Comparison of ENCODE assay signal across 18 cellular contexts in genomic region chr6:26296857-26297648, GRCh38.
A peak's percentile ranks its signal among the peaks of the same experiment; 100 is the strongest.
DNase-seq lines count a peak whose midpoint lies in the region; ATAC-seq, FAIRE-seq and TF ChIP-seq lines count a peak whose summit lies in the region.
"Had no signal": no experiment of that assay in that cellular context is flagged by ENCODE, and none has a peak within 500 bp of the region (broad histone marks: within the 10 kb centered on the region; RNA-seq: fewer than 3 reads in every experiment).

No MANE protein-coding gene starts in this region.

- in situ Hi-C loops in GM12878 (cut with MboI) = no loop called here

- peaks cover 6% of the 10 kb centered on the region for H3K36me3 Mint-ChIP-seq in Calu3 (ENCODE audit: insufficient read depth, unreplicated experiment)
- no peaks in the 10 kb centered on the region for H3K36me3 Mint-ChIP-seq in activated T-cell treated with anti-CD3 and anti-CD28 coated beads, Interleukin-2, amount 50 U/mL, for 4 hours (ENCODE audit: insufficient read depth)
- H3K36me3 Mint-ChIP-seq: activated naive CD8-positive, alpha-beta T cell treated with anti-CD3 and anti-CD28 coated beads, Interleukin-2, amount 10 ng/mL, durations not matched to agents 7 days and 5 days had no signal

- CTCF ChIA-PET in Calu3 (lab: Charles Lee) (interaction anchor here (0.5 to 2.7 kb wide), 6 partner anchors 11 to 850 kb away, joined by 3 to 13 read pairs (median 4); a partner anchor contains a TSS), GM12878 (lab: Yijun Ruan, JAX) (interaction anchor here (1.8 kb wide), 1 partner anchor 39 kb away, joined by 6 read pairs; no protein-coding TSS in a partner anchor)

- DNase-seq in Calu3 (no peak), NCI-H226 (peak; percentile 9), GM12878 (ENCODE audit: low read depth, low spot score) (no peak), kidney tubule cell (ENCODE audit: low spot score) (peak; percentile 85), NCI-H187 treated with DMSO at 0.1 percent for 48 hours (lab: John Stamatoyannopoulos, UW) (no peak), iPS-NIHi11 (ENCODE audit: low spot score) (no peak)
- DNase-seq in activated T-cell treated with anti-CD3 and anti-CD28 coated beads, Interleukin-2, amount 50 U/mL, for 4 hours = no peak
- DNase-seq: activated naive CD8-positive, alpha-beta T cell treated with anti-CD3 and anti-CD28 coated beads, Interleukin-2, amount 10 ng/mL, durations not matched to agents 7 days and 5 days; colonic mucosa; GDM1; H7; kidney; NCI-H1105 treated with DMSO at 0.1 percent for 48 hours; NCI-H510A treated with DMSO at 0.1 percent for 48 hours; T-helper 9 cell had no signal

- TF ChIP-seq POLR2A in GM12878 (IDR thresholded peaks at IDR 0.05; ENCODE audit: low read depth, low read length) = no peak

- H3K4me2 ChIP-seq in GM12878 (ENCODE audit: control insufficient read depth, insufficient read depth) = no peak overlapping the region

- no peak overlapping the region for H3K9ac ChIP-seq in GM12878 (ENCODE audit: control insufficient read depth, insufficient read depth, low read length)

- TF ChIP-seq CTCF in Calu3 (IDR thresholded peaks at IDR 0.05; ENCODE audit: unreplicated experiment) (no peak), GM12878 (IDR thresholded peaks at IDR 0.05 in 2 of 3, conservative IDR thresholded peaks at IDR 0.05 in 1 of 3; ENCODE audit: control insufficient read depth in 2 of 3, extremely low read depth in 1 of 3, insufficient read depth in 1 of 3, low read depth in 3 of 3, low read length in 3 of 3) (no peak)

- no peaks in the 10 kb centered on the region for H3K79me2 ChIP-seq in GM12878 (ENCODE audit: control insufficient read depth, insufficient read depth, low read length)

- H3K27me3 Mint-ChIP-seq in Calu3 (ENCODE audit: unreplicated experiment) = no peaks in the 10 kb centered on the region
- H3K27me3 Mint-ChIP-seq in activated T-cell treated with anti-CD3 and anti-CD28 coated beads, Interleukin-2, amount 50 U/mL, for 4 hours (ENCODE audit: low read depth) = no peaks in the 10 kb centered on the region
- H3K27me3 Mint-ChIP-seq: activated naive CD8-positive, alpha-beta T cell treated with anti-CD3 and anti-CD28 coated beads, Interleukin-2, amount 10 ng/mL, durations not matched to agents 7 days and 5 days had no signal

- no peak for TF ChIP-seq EP300 in GM12878 (IDR thresholded peaks at IDR 0.05; ENCODE audit: borderline replicate concordance in 1 of 2, control insufficient read depth in 1 of 2, low read depth in 2 of 2, low read length in 2 of 2)

- BruUV-seq in Calu3 (replicated peaks; lab: Mats Ljungman, UMichigan) (no TSS peak), GM12878 (replicated peaks; lab: Mats Ljungman, UMichigan) (no TSS peak)

- no peak for FAIRE-seq in GM12878 (lab: Jason Lieb, UNC)
- FAIRE-seq: GM18507, kidney had no signal

- ATAC-seq in GM12878 = peak; percentile 23; the same call in 1 of the 3 replicates
- ATAC-seq in activated T-cell treated with anti-CD3 and anti-CD28 coated beads, Interleukin-2, amount 50 U/mL, for 4 hours = no peak
- ATAC-seq in HG02678 (IDR thresholded peaks at IDR 0.05; ENCODE audit: unreplicated experiment) = no peak

- no peak overlapping the region for H3K27ac ChIP-seq in GM12878 (ENCODE audit: control insufficient read depth, insufficient read depth)

- RAD21 ChIA-PET in GM12878 (lab: Charles Lee; ENCODE audit: unreplicated experiment) = no interaction called here

- SMC1A ChIA-PET in GM12878 (lab: Charles Lee; ENCODE audit: uncharacterized antibody, unreplicated experiment) = interaction anchor here (0.9 to 1.1 kb wide), 2 partner anchors 12 to 13 kb away, joined by 3 to 4 read pairs; a partner anchor contains a TSS

- no peaks in the 10 kb centered on the region for H3K27me3 ChIP-seq in GM12878 (replicated peaks in 1 of 2; ENCODE audit: control insufficient read depth in 2 of 2, insufficient read depth in 2 of 2, low read length in 1 of 2)
- H3K27me3 ChIP-seq: colonic mucosa had no signal

- no peaks in the 10 kb centered on the region for H4K20me1 ChIP-seq in GM12878 (ENCODE audit: control insufficient read depth, insufficient read depth)

- no peak overlapping the region for H3K4me3 Mint-ChIP-seq in Calu3 (ENCODE audit: low read depth, unreplicated experiment)
- H3K4me3 Mint-ChIP-seq in activated T-cell treated with anti-CD3 and anti-CD28 coated beads, Interleukin-2, amount 50 U/mL, for 4 hours = no peak overlapping the region
- H3K4me3 Mint-ChIP-seq: activated naive CD8-positive, alpha-beta T cell treated with anti-CD3 and anti-CD28 coated beads, Interleukin-2, amount 10 ng/mL, durations not matched to agents 7 days and 5 days had no signal

- no peak overlapping the region for H2AFZ ChIP-seq in GM12878 (ENCODE audit: control insufficient read depth, low read depth, low read length)

- no peak for TF ChIP-seq RAD21 in GM12878 (IDR thresholded peaks at IDR 0.05; ENCODE audit: insufficient read depth, low read depth, low read length)

- H3K4me3 ChIP-seq in GM12878 = no peak overlapping the region
- H3K4me3 ChIP-seq: colonic mucosa, stomach had no signal

- peaks cover 38% of the 10 kb centered on the region for H3K4me1 Mint-ChIP-seq in Calu3 (ENCODE audit: low read depth, unreplicated experiment)
- peaks cover 16% of the 10 kb centered on the region for H3K4me1 Mint-ChIP-seq in activated T-cell treated with anti-CD3 and anti-CD28 coated beads, Interleukin-2, amount 50 U/mL, for 4 hours (ENCODE audit: low read depth)

- H3K4me1 ChIP-seq in GM12878 (ENCODE audit: control insufficient read depth, insufficient read depth, low read length) = peaks cover 8% of the 10 kb centered on the region
- H3K4me1 ChIP-seq: colonic mucosa had no signal

- peak overlapping the region; percentile 88 for H3K27ac Mint-ChIP-seq in Calu3 (ENCODE audit: unreplicated experiment)
- H3K27ac Mint-ChIP-seq: activated naive CD8-positive, alpha-beta T cell treated with anti-CD3 and anti-CD28 coated beads, Interleukin-2, amount 10 ng/mL, durations not matched to agents 7 days and 5 days had no signal

- 83% methylated on average over 4 of the region's 4 CpGs for WGBS in GM12878 (ENCODE audit: insufficient coverage, insufficient replicate concordance, low lambda C conversion rate, missing lambda C conversion rate)

- intact Hi-C loops in Calu3 (cut with micrococcal nuclease; ENCODE audit: unreplicated experiment) (no loop called here), GM12878 (cut with micrococcal nuclease; ENCODE audit: unreplicated experiment) (no loop called here)

- no peaks in the 10 kb centered on the region for H3K36me3 ChIP-seq in GM12878 (ENCODE audit: control insufficient read depth in 2 of 2, insufficient read depth in 2 of 2, low read length in 1 of 2)
- H3K36me3 ChIP-seq: colonic mucosa, stomach had no signal

- H3K9me3 Mint-ChIP-seq in Calu3 (ENCODE audit: low read depth, unreplicated experiment) = no peaks in the 10 kb centered on the region
- H3K9me3 Mint-ChIP-seq in activated T-cell treated with anti-CD3 and anti-CD28 coated beads, Interleukin-2, amount 50 U/mL, for 4 hours = no peaks in the 10 kb centered on the region
- H3K9me3 Mint-ChIP-seq: activated naive CD8-positive, alpha-beta T cell treated with anti-CD3 and anti-CD28 coated beads, Interleukin-2, amount 10 ng/mL, durations not matched to agents 7 days and 5 days had no signal

- POLR2A ChIA-PET in GM12878 (lab: Charles Lee) = no interaction called here

- no peaks in the 10 kb centered on the region for H3K9me3 ChIP-seq in GM12878 (replicated peaks; ENCODE audit: control insufficient read depth, insufficient read depth, low read length)
- H3K9me3 ChIP-seq: colonic mucosa, stomach had no signal

TF ChIP-seq in GM12878, 131 proteins besides CTCF, POLR2A, EP300 and RAD21 (continues in another document):
- TF ChIP-seq ETV6 (conservative IDR thresholded peaks at IDR 0.05 in 1 of 2, IDR thresholded peaks at IDR 0.05 in 1 of 2; ENCODE audit: borderline replicate concordance in 1 of 2, low read depth in 1 of 2) (no peak), ATF3 (IDR thresholded peaks at IDR 0.05; ENCODE audit: borderline replicate concordance, extremely low read depth, low read depth, low read length) (no peak), ZNF622 (IDR thresholded peaks at IDR 0.05) (no peak), E2F4 (IDR thresholded peaks at IDR 0.05; ENCODE audit: low read depth, low read length) (no peak), SUZ12 (IDR thresholded peaks at IDR 0.05; ENCODE audit: unreplicated experiment) (no peak), NFYA (IDR thresholded peaks at IDR 0.05; ENCODE audit: borderline replicate concordance, low read depth, low read length) (no peak), FOXK2 (IDR thresholded peaks at IDR 0.05) (no peak)

Comparison
In these comparisons a context has a peak if more than half of its experiments do, and no peak if none do; other contexts are left out.
1. DNase-seq: peak in NCI-H226 (single experiment) and kidney tubule cell (single experiment); none in Calu3 (single experiment), GM12878 (single experiment), activated T-cell treated with anti-CD3 and anti-CD28 coated beads, Interleukin-2, amount 50 U/mL, for 4 hours (single experiment), NCI-H187 treated with DMSO at 0.1 percent for 48 hours (single experiment) and iPS-NIHi11 (single experiment).